ENCODE assay signal across 8 cellular contexts in genomic region chr15:74434260-74434915, GRCh38. TPM values are rescaled to one million over a fixed set of nuclear protein-coding genes. Genes with fewer than 3 reads are reported as not detected.
DNase-seq lines count a peak whose midpoint lies in the region; ATAC-seq and TF ChIP-seq lines count a peak whose summit lies in the region.

No MANE protein-coding gene starts in this region.

- peaks cover 53% of the 10 kb centered on the region for H3K79me2 ChIP-seq in osteoblast (ENCODE audit: insufficient read depth, low read length)

- H4K20me1 ChIP-seq in osteoblast (ENCODE audit: insufficient read depth, low read length), result peaks cover 33% of the 10 kb centered on the region

- no peak for ATAC-seq in HG02571 (IDR thresholded peaks at IDR 0.05; ENCODE audit: unreplicated experiment)

- DNase-seq in GM06990 (ENCODE audit: extremely low read depth, insufficient read length) (no peak), NB4 (ENCODE audit: low read depth) (no peak), epithelial cell of esophagus (ENCODE audit: low read depth) (no peak), osteoblast (ENCODE audit: insufficient read length, low spot score, missing footprints) (peak; percentile 85), GDM1 (lab: John Stamatoyannopoulos, UW) (no peak), cortex of kidney (lab: John Stamatoyannopoulos, UW) (no peak), NCI-H187 treated with DMSO at 0.1 percent for 48 hours (lab: John Stamatoyannopoulos, UW) (no peak)

- H3K4me3 ChIP-seq in GM06990 (replicated peaks; ENCODE audit: low read depth, low read length), result peak overlapping the region; percentile 44
- H3K4me3 ChIP-seq in NB4 (ENCODE audit: low read depth, low read length), result peak overlapping the region; percentile 55
- peak overlapping the region; percentile 52 for H3K4me3 ChIP-seq in epithelial cell of esophagus (ENCODE audit: low read length)
- peak overlapping the region; percentile 91 for H3K4me3 ChIP-seq in osteoblast (ENCODE audit: insufficient read depth, low read length)

- peak overlapping the region; percentile 66 for H3K27ac ChIP-seq in osteoblast (ENCODE audit: low read depth, low read length)

- H3K4me1 ChIP-seq in osteoblast (ENCODE audit: insufficient read depth, low read length), result peaks cover 37% of the 10 kb centered on the region

- peak overlapping the region; percentile 88 for H2AFZ ChIP-seq in osteoblast (ENCODE audit: low read length)

- H3K27me3 ChIP-seq in GM06990 (replicated peaks; ENCODE audit: control insufficient read depth, insufficient read depth, low read length) (no peaks in the 10 kb centered on the region), osteoblast (ENCODE audit: insufficient read depth, low read length) (no peaks in the 10 kb centered on the region)

- H3K4me2 ChIP-seq in osteoblast (ENCODE audit: insufficient read depth, low read length), result peak overlapping the region; percentile 92

- TF ChIP-seq POLR2A in NB4 (IDR thresholded peaks at IDR 0.05; ENCODE audit: extremely low read depth, insufficient read length), result no peak

- no peak for TF ChIP-seq CTCF in GM06990 (IDR thresholded peaks at IDR 0.05; ENCODE audit: insufficient read depth, low read length, poor library complexity, severe bottlenecking)
- no peak for TF ChIP-seq CTCF in NB4 (IDR thresholded peaks at IDR 0.05; ENCODE audit: low read depth, low read length)
- TF ChIP-seq CTCF in epithelial cell of esophagus (IDR thresholded peaks at IDR 0.05; ENCODE audit: insufficient read depth, low read depth, low read length, missing control alignments), result no peak
- TF ChIP-seq CTCF in osteoblast (IDR thresholded peaks at IDR 0.05; ENCODE audit: extremely low read depth, low read depth, low read length), result no peak

- peaks cover 14% of the 10 kb centered on the region for H3K36me3 ChIP-seq in GM06990 (ENCODE audit: control insufficient read depth, insufficient read depth, low read length)
- no peaks in the 10 kb centered on the region for H3K36me3 ChIP-seq in osteoblast (ENCODE audit: insufficient read depth, low read length)

- H3K9me3 ChIP-seq in osteoblast (ENCODE audit: low read depth, low read length), result no peaks in the 10 kb centered on the region

RNA-seq across cellular contexts. Expression of gene SEMA7A, which starts 0.6 kb away (rescaled TPM):
- total RNA-seq in osteoblast, result 30.4 and 36.2 TPM in 2 replicates

RNA-seq across cellular contexts. Expression of gene UBL7, which starts 26.6 kb away (rescaled TPM):
- 39.8 and 41.3 TPM in 2 replicates for total RNA-seq in osteoblast
